Comparison of ENCODE assay signal across 13 cellular contexts in the genomic region with DNA sequence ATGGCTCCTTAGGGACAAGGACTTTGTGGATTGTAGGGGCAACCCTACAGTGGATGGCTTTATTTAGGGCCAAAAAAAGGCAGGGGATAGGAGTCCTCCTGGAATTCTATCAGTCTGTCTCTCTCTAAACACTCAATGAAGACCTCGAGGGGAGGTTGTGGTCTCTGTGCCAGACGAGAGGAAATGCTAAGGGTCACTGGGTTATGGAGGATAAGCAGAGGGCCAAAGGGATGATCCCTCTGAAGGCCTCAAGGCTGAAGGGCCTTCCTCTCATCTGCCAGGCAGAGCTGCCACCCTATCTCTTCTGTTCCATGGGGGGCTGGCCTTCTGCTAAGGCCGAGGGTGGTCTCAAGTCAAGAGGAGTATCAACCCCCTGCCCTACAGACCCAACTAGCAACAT. TPM values are rescaled to one million over a fixed set of nuclear protein-coding genes. Genes with fewer than 3 reads are reported as not detected.
A peak's percentile ranks its signal among the peaks of the same experiment; 100 is the strongest.
DNase-seq lines count a peak whose midpoint lies in the region; ATAC-seq, FAIRE-seq and TF ChIP-seq lines count a peak whose summit lies in the region.
"Had no signal": no experiment of that assay in that cellular context is flagged by ENCODE, and none has a peak within 500 bp of the region (broad histone marks: within the 10 kb centered on the region; RNA-seq: fewer than 3 reads in every experiment).

No MANE protein-coding gene starts in this region.

- intact Hi-C loops in HepG2 (cut with micrococcal nuclease; ENCODE audit: unreplicated experiment) (no loop called here), right lobe of liver (cut with DNase I) (no loop called here)

- no peak for TF ChIP-seq EP300 in HepG2 (IDR thresholded peaks at IDR 0.05; ENCODE audit: low read depth in 2 of 2, low read length in 2 of 2)
- TF ChIP-seq EP300 in HepG2 (CRISPR knock-in tag; IDR thresholded peaks at IDR 0.05; ENCODE audit: borderline replicate concordance), result no peak

- no peak overlapping the region for H3K27ac ChIP-seq in HepG2 (ENCODE audit: extremely low read length, insufficient read depth, low read length)
- no peak overlapping the region for H3K27ac ChIP-seq in right lobe of liver
- H3K27ac ChIP-seq in keratinocyte (ENCODE audit: control insufficient read depth, insufficient read depth, low read length), result peak overlapping the region; percentile 79
- H3K27ac ChIP-seq in skeletal muscle tissue (ENCODE audit: low read depth, low read length), result peak overlapping the region; percentile 30

- no peak for ATAC-seq in HepG2
- no peak for ATAC-seq in right lobe of liver
- ATAC-seq: activated CD4-positive, CD25-positive, alpha-beta regulatory T cell treated with anti-CD3 and anti-CD28 coated beads, Interleukin-2, amount 50 U/mL, for 24 hours had no signal

- H3K4me3 ChIP-seq in HepG2 (replicated peaks in 1 of 3; ENCODE audit: insufficient read depth in 1 of 3, low read depth in 2 of 3, low read length in 3 of 3) (no peak overlapping the region), right lobe of liver (no peak overlapping the region), keratinocyte (ENCODE audit: control insufficient read depth in 2 of 3, extremely low read depth in 1 of 3, insufficient read depth in 2 of 3, low read depth in 1 of 3, low read length in 3 of 3) (no peak overlapping the region), skeletal muscle tissue (ENCODE audit: low read length in 3 of 3) (no peak overlapping the region)

- in situ Hi-C loops in HepG2 (cut with HindIII; ENCODE audit: extremely low pct_ligation_motif_present, low pct_unique_long_range_greater_than_20kb), result loop anchor here (5.0 kb wide), 1 partner anchor 34 kb away; no protein-coding TSS in a partner anchor

- no peaks in the 10 kb centered on the region for H3K9me3 ChIP-seq in HepG2 (ENCODE audit: low read length)
- H3K9me3 ChIP-seq in right lobe of liver, result no peaks in the 10 kb centered on the region
- H3K9me3 ChIP-seq in keratinocyte (ENCODE audit: control insufficient read depth, low read depth, low read length), result no peaks in the 10 kb centered on the region
- no peaks in the 10 kb centered on the region for H3K9me3 ChIP-seq in skeletal muscle tissue (ENCODE audit: control insufficient read depth in 3 of 3, low read length in 3 of 3)

- DNase-seq in HepG2 (ENCODE audit: low spot score) (no peak), right lobe of liver (no peak), keratinocyte (ENCODE audit: low read depth, low spot score) (no peak), NCI-H1436 (lab: John Stamatoyannopoulos, UW) (no peak), AG20443 (ENCODE audit: low spot score) (no peak), glomerular visceral epithelial cell (ENCODE audit: extremely low spot score) (no peak), iPS-NIHi11 (ENCODE audit: low spot score) (no peak)
- DNase-seq: KG1, NCI-H510A had no signal

- TF ChIP-seq POLR2A in HepG2 (IDR thresholded peaks at IDR 0.05; ENCODE audit: insufficient read depth in 1 of 2, low read depth in 2 of 2, low read length in 2 of 2), result peak in 1 of 2 experiments; percentile 29; a peak in 1 of 4 replicates
- no peak for TF ChIP-seq POLR2A in right lobe of liver (IDR thresholded peaks at IDR 0.05)

- H3K79me2 ChIP-seq in HepG2 (ENCODE audit: insufficient read depth, low read length) (no peaks in the 10 kb centered on the region), keratinocyte (ENCODE audit: control insufficient read depth, insufficient read depth, low read length) (no peaks in the 10 kb centered on the region)

- no peaks in the 10 kb centered on the region for H3K9me1 ChIP-seq in keratinocyte (ENCODE audit: control insufficient read depth, extremely low read depth, insufficient read depth, low read length)

- H3K36me3 ChIP-seq in HepG2 (replicated peaks in 1 of 2; ENCODE audit: control insufficient read depth in 1 of 2, insufficient read depth in 2 of 2, low read length in 2 of 2), result peaks cover 37 to 47% of the 10 kb centered on the region in 2 experiments; a peak in 4 of 5 replicates
- H3K36me3 ChIP-seq in right lobe of liver, result peaks cover 0 to 39% (median 21%) of the 10 kb centered on the region in 4 donors
- peaks cover 38 to 52% of the 10 kb centered on the region in 2 experiments for H3K36me3 ChIP-seq in keratinocyte (ENCODE audit: control insufficient read depth in 2 of 2, extremely low read depth in 1 of 2, insufficient read depth in 2 of 2, low read length in 2 of 2)
- H3K36me3 ChIP-seq in skeletal muscle tissue (ENCODE audit: control insufficient read depth in 3 of 3, insufficient read depth in 3 of 3, low read length in 3 of 3), result peaks cover 0 to 5% (median 0%) of the 10 kb centered on the region in 3 donors

- peaks cover 4% of the 10 kb centered on the region; the same call in 1 of the 2 replicates for H4K20me1 ChIP-seq in HepG2 (ENCODE audit: insufficient read depth, low read length)
- no peaks in the 10 kb centered on the region for H4K20me1 ChIP-seq in keratinocyte (ENCODE audit: control insufficient read depth, extremely low read depth, insufficient read depth, low read length)

- no peak for TF ChIP-seq CTCF in HepG2 (CRISPR knock-in tag; IDR thresholded peaks at IDR 0.05)
- no peak for TF ChIP-seq CTCF in right lobe of liver (IDR thresholded peaks at IDR 0.05)
- no peak for TF ChIP-seq CTCF in keratinocyte (optimal IDR thresholded peaks at IDR 0.05 in 1 of 3, IDR thresholded peaks at IDR 0.05 in 1 of 3, conservative IDR thresholded peaks at IDR 0.05 in 1 of 3; ENCODE audit: extremely low read depth in 1 of 3, insufficient read depth in 2 of 3, low read length in 3 of 3)

- POLR2A ChIA-PET in HepG2 (lab: Yijun Ruan, JAX), result interaction anchor here (0.8 to 3.3 kb wide), 5 partner anchors 18 to 34 kb away, joined by 3 to 19 read pairs (median 8); a partner anchor contains a TSS

- H3K9ac ChIP-seq in HepG2 (ENCODE audit: insufficient read depth, low read depth, low read length) (no peak overlapping the region), keratinocyte (ENCODE audit: control insufficient read depth, extremely low read depth, insufficient read depth, low read length) (no peak overlapping the region), skeletal muscle tissue (ENCODE audit: low read depth in 1 of 3, low read length in 3 of 3) (no peak overlapping the region)

- BruUV-seq in HepG2 (replicated peaks; lab: Mats Ljungman, UMichigan), result no TSS peak

- H2AFZ ChIP-seq in HepG2 (ENCODE audit: low read length), result no peak overlapping the region
- no peak overlapping the region for H2AFZ ChIP-seq in keratinocyte (ENCODE audit: control insufficient read depth, low read length)

- CTCF ChIA-PET in HepG2 (lab: Yijun Ruan, JAX; ENCODE audit: low intra/inter-chr PET ratio, low total read pairs), result interaction anchor here (4.8 kb wide), 1 partner anchor 32 kb away, joined by 117 read pairs; no protein-coding TSS in a partner anchor

- H3K4me1 ChIP-seq in HepG2 (ENCODE audit: insufficient read depth, low read length) (peaks cover 14% of the 10 kb centered on the region), right lobe of liver (no peaks in the 10 kb centered on the region), keratinocyte (ENCODE audit: control insufficient read depth, extremely low read depth, insufficient read depth, low read length) (peaks cover 23% of the 10 kb centered on the region), skeletal muscle tissue (ENCODE audit: control insufficient read depth in 3 of 3, insufficient read depth in 3 of 3, low read length in 3 of 3) (peaks cover 0 to 6% (median 3%) of the 10 kb centered on the region in 3 donors)

- 86% methylated on average over 2 of the region's 3 CpGs for WGBS in HepG2 (ENCODE audit: low lambda C conversion rate)
- WGBS in right lobe of liver (ENCODE audit: insufficient coverage, low coverage, low lambda C conversion rate, missing lambda C conversion rate), result 35% methylated on average over 2 of the region's 3 CpGs

- H3K4me2 ChIP-seq in HepG2 (ENCODE audit: low read depth, low read length) (no peak overlapping the region), keratinocyte (ENCODE audit: control insufficient read depth, extremely low read depth, insufficient read depth, low read depth, low read length) (no peak overlapping the region)

- TF ChIP-seq RAD21 in HepG2 (CRISPR knock-in tag; IDR thresholded peaks at IDR 0.05), result no peak

- dilution Hi-C loops in keratinocyte (cut with MboI; ENCODE audit: extremely low pct_ligation_motif_present, low sequenced_read_pairs), result no loop called here

- FAIRE-seq in HepG2 (lab: Jason Lieb, UNC) (no peak), keratinocyte (lab: Jason Lieb, UNC) (peak; percentile 67)

- H3K27me3 ChIP-seq in HepG2 (ENCODE audit: control insufficient read depth in 1 of 2, insufficient read depth in 2 of 2, low read length in 2 of 2), result no peaks in the 10 kb centered on the region
- H3K27me3 ChIP-seq in right lobe of liver, result no peaks in the 10 kb centered on the region
- H3K27me3 ChIP-seq in keratinocyte (ENCODE audit: control insufficient read depth, extremely low read depth, insufficient read depth, low read length), result no peaks in the 10 kb centered on the region
- H3K27me3 ChIP-seq in skeletal muscle tissue (ENCODE audit: control insufficient read depth in 3 of 3, insufficient read depth in 3 of 3, low read length in 3 of 3), result peaks cover 0 to 8% (median 0%) of the 10 kb centered on the region in 3 donors

RNA-seq across cellular contexts. Expression of a gene that starts 27.0 kb away (rescaled TPM):
- 25.4 and 86.0 TPM in 2 replicates for total RNA-seq in HepG2 (2016; rRNA removed; fragmentation: Illumina TruSeq; extraction: Trizol)
- total RNA-seq in HepG2 (2016; cell fraction: cytosol; rRNA removed; fragmentation: Illumina TruSeq; extraction: Trizol; ENCODE audit: low read depth), result 33.1 and 33.9 TPM in 2 replicates
- 23.9 and 92.3 TPM in 2 replicates for total RNA-seq in HepG2 (2016; cell fraction: insoluble cytoplasmic fraction; rRNA removed; fragmentation: Illumina TruSeq; extraction: Trizol)
- total RNA-seq in HepG2 (2016; cell fraction: membrane; rRNA removed; fragmentation: Illumina TruSeq; extraction: Trizol), result 30.7 and 31.8 TPM in 2 replicates
- 140 and 158 TPM in 2 replicates for total RNA-seq in HepG2 (2016; cell fraction: nucleus; rRNA removed; fragmentation: Illumina TruSeq; extraction: Trizol)
- 143 and 179 TPM in 2 replicates for polyA plus RNA-seq in HepG2 (2011; rRNA removed)
- polyA plus RNA-seq in HepG2 (2011; cell fraction: cytosol; rRNA removed), result 71.5 and 83.2 TPM in 2 replicates
- 1,144 and 1,345 TPM in 2 replicates for polyA plus RNA-seq in HepG2 (2011; cell fraction: nucleus; rRNA removed)
- polyA plus RNA-seq in HepG2 (2012), result 140 and 149 TPM in 2 replicates
- polyA plus RNA-seq in HepG2 (2016; cell fraction: cytosol; fragmentation: Illumina TruSeq; extraction: Trizol; ENCODE audit: low read depth), result 5.5 and 6.7 TPM in 2 replicates
- polyA plus RNA-seq in HepG2 (2016; cell fraction: insoluble cytoplasmic fraction; fragmentation: Illumina TruSeq; extraction: Trizol; ENCODE audit: low read depth), result 23.3 and 26.9 TPM in 2 replicates
- polyA plus RNA-seq in HepG2 (2016; cell fraction: membrane; fragmentation: Illumina TruSeq; extraction: Trizol; ENCODE audit: low read depth), result 12.8 and 12.9 TPM in 2 replicates
- 420 and 470 TPM in 2 replicates for polyA plus RNA-seq in HepG2 (2016; cell fraction: nucleus; fragmentation: Illumina TruSeq; extraction: Trizol; ENCODE audit: insufficient read depth, low read depth)
- polyA minus RNA-seq in HepG2 (2011; rRNA and poly(A)+ RNA removed; ENCODE audit: low replicate concordance), result 83.4 and 325 TPM in 2 replicates
- 54.4 and 79.5 TPM in 2 replicates for polyA minus RNA-seq in HepG2 (2011; cell fraction: cytosol; rRNA and poly(A)+ RNA removed)
- polyA minus RNA-seq in HepG2 (2011; cell fraction: nucleus; rRNA and poly(A)+ RNA removed), result 295 and 329 TPM in 2 replicates
- total RNA-seq in right lobe of liver, result 100 to 1,000 TPM in 2 of 6 experiments, 10 to 100 TPM in 4; 65.9 to 132 (median 86.5) TPM
- polyA plus RNA-seq in keratinocyte, result 67.5 to 124 TPM (median 83.0 TPM) in 3 replicates
- polyA plus RNA-seq in keratinocyte (2011; ENCODE audit: low read depth), result 78.3 TPM
- 15.3 and 27.8 TPM in 2 replicates for polyA plus RNA-seq in keratinocyte (2011; cell fraction: cytosol; rRNA removed)
- polyA plus RNA-seq in keratinocyte (2011; cell fraction: nucleus; rRNA removed), result 412 and 505 TPM in 2 replicates
- polyA plus RNA-seq in keratinocyte (2012; ENCODE audit: low replicate concordance), result 67.7 and 78.5 TPM in 2 replicates
- 149 to 232 TPM (median 170 TPM) in 3 replicates for polyA minus RNA-seq in keratinocyte
- 90.0 TPM for polyA minus RNA-seq in keratinocyte (2011; cell fraction: cytosol; rRNA and poly(A)+ RNA removed)
- 318 and 338 TPM in 2 replicates for polyA minus RNA-seq in keratinocyte (2011; cell fraction: nucleus; rRNA and poly(A)+ RNA removed)
- total RNA-seq in skeletal muscle tissue, result 11.5 TPM

RNA-seq across cellular contexts. Expression of a gene that starts 30.9 kb away (rescaled TPM):
- total RNA-seq in HepG2 (2016; rRNA removed; fragmentation: Illumina TruSeq; extraction: Trizol) (not detected in 2 replicates), right lobe of liver (not detected), skeletal muscle tissue (0.52 TPM)
- not detected in 2 replicates for total RNA-seq in HepG2 (2016; cell fraction: cytosol; rRNA removed; fragmentation: Illumina TruSeq; extraction: Trizol; ENCODE audit: low read depth)
- total RNA-seq in HepG2 (2016; cell fraction: insoluble cytoplasmic fraction; rRNA removed; fragmentation: Illumina TruSeq; extraction: Trizol), result not detected in 2 replicates
- total RNA-seq in HepG2 (2016; cell fraction: membrane; rRNA removed; fragmentation: Illumina TruSeq; extraction: Trizol), result not detected in 2 replicates
- not detected in 2 replicates for total RNA-seq in HepG2 (2016; cell fraction: nucleus; rRNA removed; fragmentation: Illumina TruSeq; extraction: Trizol)
- polyA plus RNA-seq in HepG2 (2011; rRNA removed) (not detected in 2 replicates), keratinocyte (not detected in 3 replicates)
- not detected in 2 replicates for polyA plus RNA-seq in HepG2 (2011; cell fraction: cytosol; rRNA removed)
- not detected in 2 replicates for polyA plus RNA-seq in HepG2 (2011; cell fraction: nucleus; rRNA removed)
- polyA plus RNA-seq in HepG2 (2012), result 0.25 and 0.48 TPM in 2 replicates
- polyA plus RNA-seq in HepG2 (2016; cell fraction: cytosol; fragmentation: Illumina TruSeq; extraction: Trizol; ENCODE audit: low read depth), result not detected in 2 replicates
- not detected in 2 replicates for polyA plus RNA-seq in HepG2 (2016; cell fraction: insoluble cytoplasmic fraction; fragmentation: Illumina TruSeq; extraction: Trizol; ENCODE audit: low read depth)
- polyA plus RNA-seq in HepG2 (2016; cell fraction: membrane; fragmentation: Illumina TruSeq; extraction: Trizol; ENCODE audit: low read depth), result not detected in 2 replicates
- polyA plus RNA-seq in HepG2 (2016; cell fraction: nucleus; fragmentation: Illumina TruSeq; extraction: Trizol; ENCODE audit: insufficient read depth, low read depth), result not detected in 2 replicates
- polyA minus RNA-seq in HepG2 (2011; rRNA and poly(A)+ RNA removed; ENCODE audit: low replicate concordance), result not detected in 2 replicates
- not detected in 2 replicates for polyA minus RNA-seq in HepG2 (2011; cell fraction: cytosol; rRNA and poly(A)+ RNA removed)
- not detected in 2 replicates for polyA minus RNA-seq in HepG2 (2011; cell fraction: nucleus; rRNA and poly(A)+ RNA removed)
- polyA plus RNA-seq in keratinocyte (2011; ENCODE audit: low read depth), result not detected
- polyA plus RNA-seq in keratinocyte (2011; cell fraction: cytosol; rRNA removed), result not detected in 2 replicates
- not detected in 2 replicates for polyA plus RNA-seq in keratinocyte (2011; cell fraction: nucleus; rRNA removed)
- 0.05 and 0.24 TPM in 2 replicates for polyA plus RNA-seq in keratinocyte (2012; ENCODE audit: low replicate concordance)
- polyA minus RNA-seq in keratinocyte, result not detected in 3 replicates
- not detected for polyA minus RNA-seq in keratinocyte (2011; cell fraction: cytosol; rRNA and poly(A)+ RNA removed)
- not detected in 2 replicates for polyA minus RNA-seq in keratinocyte (2011; cell fraction: nucleus; rRNA and poly(A)+ RNA removed)
- total RNA-seq: PC-3 had no signal
- polyA plus RNA-seq: AG04450 had no signal

RNA-seq across cellular contexts. Expression of a gene that starts 37.0 kb away (rescaled TPM):
- total RNA-seq in HepG2 (2016; rRNA removed; fragmentation: Illumina TruSeq; extraction: Trizol) (29.4 and 38.3 TPM in 2 replicates), right lobe of liver (10 to 100 TPM in 2 of 6 experiments, 1 to 10 TPM in 4; 5.9 to 16.0 (median 8.1) TPM), skeletal muscle tissue (9.9 TPM)
- total RNA-seq in HepG2 (2016; cell fraction: cytosol; rRNA removed; fragmentation: Illumina TruSeq; extraction: Trizol; ENCODE audit: low read depth), result 7.6 and 8.2 TPM in 2 replicates
- total RNA-seq in HepG2 (2016; cell fraction: insoluble cytoplasmic fraction; rRNA removed; fragmentation: Illumina TruSeq; extraction: Trizol), result 33.5 and 38.7 TPM in 2 replicates
- total RNA-seq in HepG2 (2016; cell fraction: membrane; rRNA removed; fragmentation: Illumina TruSeq; extraction: Trizol), result 12.2 and 12.5 TPM in 2 replicates
- total RNA-seq in HepG2 (2016; cell fraction: nucleus; rRNA removed; fragmentation: Illumina TruSeq; extraction: Trizol), result 12.4 and 13.6 TPM in 2 replicates
- polyA plus RNA-seq in HepG2 (2011; rRNA removed) (15.5 and 18.1 TPM in 2 replicates), keratinocyte (27.9 to 28.8 TPM (median 28.4 TPM) in 3 replicates)
- 16.8 and 19.2 TPM in 2 replicates for polyA plus RNA-seq in HepG2 (2011; cell fraction: cytosol; rRNA removed)
- 6.5 and 8.5 TPM in 2 replicates for polyA plus RNA-seq in HepG2 (2011; cell fraction: nucleus; rRNA removed)
- polyA plus RNA-seq in HepG2 (2012), result 8.4 and 9.8 TPM in 2 replicates
- 3.9 and 4.9 TPM in 2 replicates for polyA plus RNA-seq in HepG2 (2016; cell fraction: cytosol; fragmentation: Illumina TruSeq; extraction: Trizol; ENCODE audit: low read depth)
- polyA plus RNA-seq in HepG2 (2016; cell fraction: insoluble cytoplasmic fraction; fragmentation: Illumina TruSeq; extraction: Trizol; ENCODE audit: low read depth), result 29.3 and 29.9 TPM in 2 replicates
- polyA plus RNA-seq in HepG2 (2016; cell fraction: membrane; fragmentation: Illumina TruSeq; extraction: Trizol; ENCODE audit: low read depth), result 8.0 TPM in 2 replicates
- 16.3 and 19.0 TPM in 2 replicates for polyA plus RNA-seq in HepG2 (2016; cell fraction: nucleus; fragmentation: Illumina TruSeq; extraction: Trizol; ENCODE audit: insufficient read depth, low read depth)
- 11.3 and 25.4 TPM in 2 replicates for polyA minus RNA-seq in HepG2 (2011; rRNA and poly(A)+ RNA removed; ENCODE audit: low replicate concordance)
- polyA minus RNA-seq in HepG2 (2011; cell fraction: cytosol; rRNA and poly(A)+ RNA removed), result 4.5 and 4.7 TPM in 2 replicates
- 3.0 and 3.3 TPM in 2 replicates for polyA minus RNA-seq in HepG2 (2011; cell fraction: nucleus; rRNA and poly(A)+ RNA removed)
- polyA plus RNA-seq in keratinocyte (2011; ENCODE audit: low read depth), result 13.6 TPM
- 18.9 and 21.4 TPM in 2 replicates for polyA plus RNA-seq in keratinocyte (2011; cell fraction: cytosol; rRNA removed)
- polyA plus RNA-seq in keratinocyte (2011; cell fraction: nucleus; rRNA removed), result 20.3 and 22.1 TPM in 2 replicates
- polyA plus RNA-seq in keratinocyte (2012; ENCODE audit: low replicate concordance), result 14.3 and 21.5 TPM in 2 replicates
- polyA minus RNA-seq in keratinocyte, result 14.3 to 24.7 TPM (median 19.8 TPM) in 3 replicates
- polyA minus RNA-seq in keratinocyte (2011; cell fraction: cytosol; rRNA and poly(A)+ RNA removed), result 15.3 TPM
- 5.0 and 8.2 TPM in 2 replicates for polyA minus RNA-seq in keratinocyte (2011; cell fraction: nucleus; rRNA and poly(A)+ RNA removed)

RNA-seq across cellular contexts. Expression of a gene that starts 37.1 kb away (rescaled TPM):
- total RNA-seq in HepG2 (2016; rRNA removed; fragmentation: Illumina TruSeq; extraction: Trizol), result 486 and 510 TPM in 2 replicates
- 913 and 1,296 TPM in 2 replicates for total RNA-seq in HepG2 (2016; cell fraction: cytosol; rRNA removed; fragmentation: Illumina TruSeq; extraction: Trizol; ENCODE audit: low read depth)
- 511 and 522 TPM in 2 replicates for total RNA-seq in HepG2 (2016; cell fraction: insoluble cytoplasmic fraction; rRNA removed; fragmentation: Illumina TruSeq; extraction: Trizol)
- 763 and 886 TPM in 2 replicates for total RNA-seq in HepG2 (2016; cell fraction: membrane; rRNA removed; fragmentation: Illumina TruSeq; extraction: Trizol)
- 177 and 187 TPM in 2 replicates for total RNA-seq in HepG2 (2016; cell fraction: nucleus; rRNA removed; fragmentation: Illumina TruSeq; extraction: Trizol)
- 80.9 and 100 TPM in 2 replicates for polyA plus RNA-seq in HepG2 (2011; rRNA removed)
- polyA plus RNA-seq in HepG2 (2011; cell fraction: cytosol; rRNA removed), result 69.9 and 96.6 TPM in 2 replicates
- polyA plus RNA-seq in HepG2 (2011; cell fraction: nucleus; rRNA removed), result 23.2 and 42.0 TPM in 2 replicates
- polyA plus RNA-seq in HepG2 (2012), result 194 and 244 TPM in 2 replicates
- 1,200 and 1,620 TPM in 2 replicates for polyA plus RNA-seq in HepG2 (2016; cell fraction: cytosol; fragmentation: Illumina TruSeq; extraction: Trizol; ENCODE audit: low read depth)
- polyA plus RNA-seq in HepG2 (2016; cell fraction: insoluble cytoplasmic fraction; fragmentation: Illumina TruSeq; extraction: Trizol; ENCODE audit: low read depth), result 517 and 532 TPM in 2 replicates
- polyA plus RNA-seq in HepG2 (2016; cell fraction: membrane; fragmentation: Illumina TruSeq; extraction: Trizol; ENCODE audit: low read depth), result 742 and 956 TPM in 2 replicates
- 336 and 389 TPM in 2 replicates for polyA plus RNA-seq in HepG2 (2016; cell fraction: nucleus; fragmentation: Illumina TruSeq; extraction: Trizol; ENCODE audit: insufficient read depth, low read depth)
- 4.4 and 15.7 TPM in 2 replicates for polyA minus RNA-seq in HepG2 (2011; rRNA and poly(A)+ RNA removed; ENCODE audit: low replicate concordance)
- 18.7 and 23.2 TPM in 2 replicates for polyA minus RNA-seq in HepG2 (2011; cell fraction: cytosol; rRNA and poly(A)+ RNA removed)
- polyA minus RNA-seq in HepG2 (2011; cell fraction: nucleus; rRNA and poly(A)+ RNA removed), result 18.4 and 25.9 TPM in 2 replicates
- 100 to 1,000 TPM in 2 of 6 experiments, 10 to 100 TPM in 4; 64.8 to 182 (median 80.1) TPM for total RNA-seq in right lobe of liver
- polyA plus RNA-seq in keratinocyte, result 190 to 418 TPM (median 306 TPM) in 3 replicates
- 59.2 TPM for polyA plus RNA-seq in keratinocyte (2011; ENCODE audit: low read depth)
- polyA plus RNA-seq in keratinocyte (2011; cell fraction: cytosol; rRNA removed), result 291 and 312 TPM in 2 replicates
- 60.6 and 110 TPM in 2 replicates for polyA plus RNA-seq in keratinocyte (2011; cell fraction: nucleus; rRNA removed)
- polyA plus RNA-seq in keratinocyte (2012; ENCODE audit: low replicate concordance), result 311 and 566 TPM in 2 replicates
- 2.3 to 21.0 TPM (median 11.6 TPM) in 3 replicates for polyA minus RNA-seq in keratinocyte
- 84.6 TPM for polyA minus RNA-seq in keratinocyte (2011; cell fraction: cytosol; rRNA and poly(A)+ RNA removed)
- polyA minus RNA-seq in keratinocyte (2011; cell fraction: nucleus; rRNA and poly(A)+ RNA removed), result 6.3 and 9.9 TPM in 2 replicates
- total RNA-seq in skeletal muscle tissue, result 157 TPM

RNA-seq across cellular contexts. Expression of a gene that starts 43.6 kb away (rescaled TPM):
- 11.4 and 12.5 TPM in 2 replicates for total RNA-seq in HepG2 (2016; rRNA removed; fragmentation: Illumina TruSeq; extraction: Trizol)
- 2.6 and 2.7 TPM in 2 replicates for total RNA-seq in HepG2 (2016; cell fraction: cytosol; rRNA removed; fragmentation: Illumina TruSeq; extraction: Trizol; ENCODE audit: low read depth)
- total RNA-seq in HepG2 (2016; cell fraction: insoluble cytoplasmic fraction; rRNA removed; fragmentation: Illumina TruSeq; extraction: Trizol), result 9.5 and 10.4 TPM in 2 replicates
- total RNA-seq in HepG2 (2016; cell fraction: membrane; rRNA removed; fragmentation: Illumina TruSeq; extraction: Trizol), result 2.4 and 3.4 TPM in 2 replicates
- total RNA-seq in HepG2 (2016; cell fraction: nucleus; rRNA removed; fragmentation: Illumina TruSeq; extraction: Trizol), result 7.4 and 11.0 TPM in 2 replicates
- 5.1 and 5.3 TPM in 2 replicates for polyA plus RNA-seq in HepG2 (2011; rRNA removed)
- polyA plus RNA-seq in HepG2 (2011; cell fraction: cytosol; rRNA removed), result 3.7 and 4.7 TPM in 2 replicates
- polyA plus RNA-seq in HepG2 (2011; cell fraction: nucleus; rRNA removed), result 12.6 and 13.3 TPM in 2 replicates
- polyA plus RNA-seq in HepG2 (2012), result 3.2 and 4.1 TPM in 2 replicates
- polyA plus RNA-seq in HepG2 (2016; cell fraction: cytosol; fragmentation: Illumina TruSeq; extraction: Trizol; ENCODE audit: low read depth), result 0.97 and 1.0 TPM in 2 replicates
- polyA plus RNA-seq in HepG2 (2016; cell fraction: insoluble cytoplasmic fraction; fragmentation: Illumina TruSeq; extraction: Trizol; ENCODE audit: low read depth), result 7.8 and 11.5 TPM in 2 replicates
- polyA plus RNA-seq in HepG2 (2016; cell fraction: membrane; fragmentation: Illumina TruSeq; extraction: Trizol; ENCODE audit: low read depth), result 1.2 and 1.5 TPM in 2 replicates
- polyA plus RNA-seq in HepG2 (2016; cell fraction: nucleus; fragmentation: Illumina TruSeq; extraction: Trizol; ENCODE audit: insufficient read depth, low read depth), result 14.7 and 21.6 TPM in 2 replicates
- 11.5 and 35.8 TPM in 2 replicates for polyA minus RNA-seq in HepG2 (2011; rRNA and poly(A)+ RNA removed; ENCODE audit: low replicate concordance)
- polyA minus RNA-seq in HepG2 (2011; cell fraction: cytosol; rRNA and poly(A)+ RNA removed), result 2.1 and 3.8 TPM in 2 replicates
- 5.2 and 9.8 TPM in 2 replicates for polyA minus RNA-seq in HepG2 (2011; cell fraction: nucleus; rRNA and poly(A)+ RNA removed)
- 1 to 10 TPM; 2.4 to 4.5 (median 3.2) TPM for total RNA-seq in right lobe of liver
- 8.6 to 9.7 TPM (median 9.1 TPM) in 3 replicates for polyA plus RNA-seq in keratinocyte
- 2.1 TPM for polyA plus RNA-seq in keratinocyte (2011; ENCODE audit: low read depth)
- polyA plus RNA-seq in keratinocyte (2011; cell fraction: cytosol; rRNA removed), result 7.6 and 9.1 TPM in 2 replicates
- polyA plus RNA-seq in keratinocyte (2011; cell fraction: nucleus; rRNA removed), result 13.1 and 13.9 TPM in 2 replicates
- 5.1 and 8.2 TPM in 2 replicates for polyA plus RNA-seq in keratinocyte (2012; ENCODE audit: low replicate concordance)
- polyA minus RNA-seq in keratinocyte, result 10.4 to 15.1 TPM (median 15.0 TPM) in 3 replicates
- polyA minus RNA-seq in keratinocyte (2011; cell fraction: cytosol; rRNA and poly(A)+ RNA removed), result 7.1 TPM
- polyA minus RNA-seq in keratinocyte (2011; cell fraction: nucleus; rRNA and poly(A)+ RNA removed), result 6.3 and 11.2 TPM in 2 replicates
- 4.7 TPM for total RNA-seq in skeletal muscle tissue

Comparison
In these comparisons a context has a peak if more than half of its experiments do, and no peak if none do; other contexts are left out.
1. H3K27ac ChIP-seq: peak in keratinocyte (single experiment) and skeletal muscle tissue (single experiment); none in HepG2 (single experiment) and right lobe of liver (0 of 3).